Comparison of ENCODE assay signal across 23 cellular contexts in genomic region chr4:56646341-56646740, GRCh38. TPM values are rescaled to one million over a fixed set of nuclear protein-coding genes. Genes with fewer than 3 reads are reported as not detected.
"Had no signal": no experiment of that assay in that cellular context is flagged by ENCODE, and none has a peak within 500 bp of the region (broad histone marks: within the 10 kb centered on the region; RNA-seq: fewer than 3 reads in every experiment).

No MANE protein-coding gene starts in this region.

- H3K27ac ChIP-seq: epithelial cell of prostate, esophagus muscularis mucosa, gastrocnemius medialis, heart right ventricle, ovary, right atrium auricular region, stomach, thoracic aorta, transverse colon had no signal

- ATAC-seq: effector memory CD8-positive, alpha-beta T cell; gastrocnemius medialis; heart right ventricle; left lobe of liver; naive thymus-derived CD4-positive, alpha-beta T cell had no signal

- H3K4me1 ChIP-seq: gastrocnemius medialis, right atrium auricular region, stomach, transverse colon had no signal

- H3K27me3 ChIP-seq: gastrocnemius medialis, heart right ventricle, ovary, right atrium auricular region, sigmoid colon, stomach, transverse colon had no signal

- H3K9me3 ChIP-seq: gastrocnemius medialis, ovary had no signal

- H3K36me3 ChIP-seq: esophagus muscularis mucosa, gastrocnemius medialis, heart right ventricle, ovary, right atrium auricular region, stomach, thoracic aorta, transverse colon had no signal

- DNase-seq: effector memory CD8-positive, alpha-beta T cell; gastrocnemius medialis; heart right ventricle; hypothalamus; islet precursor cell; mammary epithelial cell; naive thymus-derived CD4-positive, alpha-beta T cell; nucleus accumbens; ovary; sigmoid colon; stimulated activated CD4-positive, alpha-beta T cell treated with anti-CD3 and anti-CD28 coated beads, Interleukin-12 subunit alpha, Interleukin-12 subunit beta, amount 100 ng/mL, for 4 hours; stomach; substantia nigra; transverse colon had no signal

- H3K4me3 ChIP-seq: esophagus muscularis mucosa, gastrocnemius medialis, heart right ventricle, ovary, right atrium auricular region, sigmoid colon, skin epidermis, stomach, thoracic aorta, transverse colon had no signal

- FAIRE-seq: colon had no signal

- H3K9me3 Mint-ChIP-seq: effector memory CD8-positive, alpha-beta T cell had no signal

- H3K4me3 Mint-ChIP-seq: dendritic cell treated with granulocyte-macrophage colony-stimulating factor and Interleukin-4, amounts not matched to agents 40 ng/mL and 50 ng/mL, for 4 days; effector memory CD8-positive, alpha-beta T cell; naive thymus-derived CD4-positive, alpha-beta T cell; neural crest cell had no signal

- H3K27me3 Mint-ChIP-seq: dendritic cell treated with granulocyte-macrophage colony-stimulating factor and Interleukin-4, amounts not matched to agents 40 ng/mL and 50 ng/mL, for 4 days; effector memory CD8-positive, alpha-beta T cell; naive thymus-derived CD4-positive, alpha-beta T cell had no signal

- H3K27ac Mint-ChIP-seq: dendritic cell treated with granulocyte-macrophage colony-stimulating factor and Interleukin-4, amounts not matched to agents 40 ng/mL and 50 ng/mL, for 4 days had no signal

RNA-seq across cellular contexts. Expression of gene HOPX, which starts 34.8 kb away (rescaled TPM):
- total RNA-seq: neural crest cell had no signal
